ENCODE assay signal across 13 cellular contexts in the genomic region with DNA sequence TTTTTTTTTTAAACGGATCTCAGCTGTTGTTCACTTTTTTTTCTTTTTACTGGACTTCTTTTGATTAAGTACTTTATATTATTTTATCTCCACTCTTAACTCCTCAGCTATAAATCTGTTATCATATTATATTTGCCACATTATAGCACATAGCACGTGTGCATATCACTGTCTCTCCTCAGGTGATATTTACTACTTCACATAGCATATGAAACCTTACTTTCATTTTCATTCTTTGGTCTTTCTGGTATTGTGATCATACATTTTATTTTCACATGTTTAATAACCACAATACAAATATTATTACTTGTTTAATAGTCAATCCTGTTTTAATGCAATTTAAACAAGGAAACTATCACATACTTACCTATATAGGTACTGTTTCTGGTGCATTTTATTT.
A peak's percentile ranks its signal among the peaks of the same experiment; 100 is the strongest.
DNase-seq lines count a peak whose midpoint lies in the region; ATAC-seq, FAIRE-seq and TF ChIP-seq lines count a peak whose summit lies in the region.
"Had no signal": no experiment of that assay in that cellular context is flagged by ENCODE, and none has a peak within 500 bp of the region (broad histone marks: within the 10 kb centered on the region; RNA-seq: fewer than 3 reads in every experiment).

No MANE protein-coding gene starts in this region.

- H3K4me1 ChIP-seq in A549 (peaks cover 7% of the 10 kb centered on the region; the same call in 1 of the 3 replicates), astrocyte (ENCODE audit: insufficient read depth, low read length) (no peaks in the 10 kb centered on the region)

- H3K4me1 Mint-ChIP-seq in astrocyte (ENCODE audit: low read depth, unreplicated experiment) (no peaks in the 10 kb centered on the region), endothelial cell (ENCODE audit: unreplicated experiment) (no peaks in the 10 kb centered on the region)
- H3K4me1 Mint-ChIP-seq: activated CD4-positive, alpha-beta memory T cell treated with anti-CD3 and anti-CD28 coated beads, Interleukin-2, amount 10 ng/mL, durations not matched to agents 7 days and 5 days had no signal

- no peak overlapping the region for H3K9ac ChIP-seq in astrocyte (ENCODE audit: low read length)

- H3K9me3 ChIP-seq in A549: no peaks in the 10 kb centered on the region
- no peaks in the 10 kb centered on the region for H3K9me3 ChIP-seq in astrocyte (ENCODE audit: insufficient read depth, low read depth, low read length)

- H3K4me3 Mint-ChIP-seq in astrocyte (ENCODE audit: unreplicated experiment): no peak overlapping the region
- H3K4me3 Mint-ChIP-seq in endothelial cell (ENCODE audit: unreplicated experiment): no peak overlapping the region
- H3K4me3 Mint-ChIP-seq: activated CD4-positive, alpha-beta memory T cell treated with anti-CD3 and anti-CD28 coated beads, Interleukin-2, amount 10 ng/mL, durations not matched to agents 7 days and 5 days had no signal

- no peaks in the 10 kb centered on the region for H3K27me3 ChIP-seq in astrocyte (ENCODE audit: insufficient read depth, low read length)

- H3K27me3 Mint-ChIP-seq in astrocyte (ENCODE audit: low read depth, unreplicated experiment) (no peaks in the 10 kb centered on the region), endothelial cell (ENCODE audit: unreplicated experiment) (no peaks in the 10 kb centered on the region)
- H3K27me3 Mint-ChIP-seq: activated CD4-positive, alpha-beta memory T cell treated with anti-CD3 and anti-CD28 coated beads, Interleukin-2, amount 10 ng/mL, durations not matched to agents 7 days and 5 days had no signal

- H3K4me3 ChIP-seq in A549: peak overlapping the region; percentile 38
- no peak overlapping the region for H3K4me3 ChIP-seq in astrocyte (ENCODE audit: insufficient read depth, low read depth, low read length)

- TF ChIP-seq EP300 in A549 (IDR thresholded peaks at IDR 0.05): no peak

- no peak for TF ChIP-seq RAD21 in A549 (conservative IDR thresholded peaks at IDR 0.05 in 1 of 2, IDR thresholded peaks at IDR 0.05 in 1 of 2)

- no peaks in the 10 kb centered on the region for H3K9me3 Mint-ChIP-seq in astrocyte (ENCODE audit: unreplicated experiment)
- H3K9me3 Mint-ChIP-seq in endothelial cell (ENCODE audit: unreplicated experiment): no peaks in the 10 kb centered on the region
- H3K9me3 Mint-ChIP-seq: activated CD4-positive, alpha-beta memory T cell treated with anti-CD3 and anti-CD28 coated beads, Interleukin-2, amount 10 ng/mL, durations not matched to agents 7 days and 5 days had no signal

- POLR2A ChIA-PET in A549 (lab: Yijun Ruan, JAX): no interaction called here

- 5% methylated on average over 2 of the region's 2 CpGs for WGBS in A549 (ENCODE audit: missing lambda C conversion rate)

- H3K27ac Mint-ChIP-seq in astrocyte (ENCODE audit: unreplicated experiment) (no peak overlapping the region), endothelial cell (ENCODE audit: unreplicated experiment) (no peak overlapping the region)
- H3K27ac Mint-ChIP-seq: activated CD4-positive, alpha-beta memory T cell treated with anti-CD3 and anti-CD28 coated beads, Interleukin-2, amount 10 ng/mL, durations not matched to agents 7 days and 5 days had no signal

- no peaks in the 10 kb centered on the region for H3K79me2 ChIP-seq in astrocyte (ENCODE audit: insufficient read depth, low read length)

- ATAC-seq in A549: no peak
- peak; percentile 90 for ATAC-seq in GM18867 (IDR thresholded peaks at IDR 0.05; ENCODE audit: unreplicated experiment)
- peak; percentile 65 for ATAC-seq in HG03175 (IDR thresholded peaks at IDR 0.05; ENCODE audit: unreplicated experiment)
- ATAC-seq: left lobe of liver had no signal

- CTCF ChIA-PET in A549 (lab: Yijun Ruan, JAX): no interaction called here

- FAIRE-seq in A549 (lab: Jason Lieb, UNC) (no peak), astrocyte (lab: Jason Lieb, UNC) (no peak)
- FAIRE-seq: GM12891 had no signal

- TF ChIP-seq CTCF in A549 (IDR thresholded peaks at IDR 0.05) (no peak), astrocyte (IDR thresholded peaks at IDR 0.05; ENCODE audit: insufficient read depth, low read depth, low read length) (no peak), endothelial cell (IDR thresholded peaks at IDR 0.05; ENCODE audit: unreplicated experiment) (no peak)

- no peaks in the 10 kb centered on the region for H4K20me1 ChIP-seq in astrocyte (ENCODE audit: insufficient read depth, low read length)

- TF ChIP-seq POLR2A in A549 (IDR thresholded peaks at IDR 0.05; ENCODE audit: low read length): no peak

- 0 out of 6 replicates have a peak overlapping the region, but pooled peaks of 1 of the 2 experiments have one; percentile 15 for H3K27ac ChIP-seq in A549
- H3K27ac ChIP-seq in astrocyte (ENCODE audit: low read depth, low read length): no peak overlapping the region

- no peaks in the 10 kb centered on the region for H3K36me3 ChIP-seq in astrocyte (ENCODE audit: insufficient read depth, low read length)

- H2AFZ ChIP-seq in astrocyte (ENCODE audit: low read depth, low read length): no peak overlapping the region

- peak overlapping the region; percentile 68 for H3K4me2 ChIP-seq in A549
- H3K4me2 ChIP-seq in astrocyte (ENCODE audit: low read length): peak overlapping the region; percentile 21

- H3K36me3 Mint-ChIP-seq in astrocyte (ENCODE audit: low read depth, unreplicated experiment): no peaks in the 10 kb centered on the region
- H3K36me3 Mint-ChIP-seq in endothelial cell (ENCODE audit: low read depth, unreplicated experiment): no peaks in the 10 kb centered on the region

- DNase-seq in A549 (ENCODE audit: low read depth in 1 of 2, low spot score in 1 of 2) (no peak), astrocyte (ENCODE audit: low read depth) (no peak), NCI-H1694 (lab: John Stamatoyannopoulos, UW) (no peak), endothelial cell (ENCODE audit: low spot score) (no peak), NCI-H1930 (lab: John Stamatoyannopoulos, UW) (no peak), NCI-H774 (lab: John Stamatoyannopoulos, UW) (no peak)
- DNase-seq: activated CD4-positive, alpha-beta memory T cell treated with anti-CD3 and anti-CD28 coated beads, Interleukin-2, amount 10 ng/mL, durations not matched to agents 7 days and 5 days; C1 segment of cervical spinal cord; stimulated activated CD4-positive, alpha-beta T cell treated with anti-CD3 and anti-CD28 coated beads, Interleukin-12 subunit alpha, Interleukin-12 subunit beta, amount 100 ng/mL, for 4 hours had no signal

TF ChIP-seq in A549, 52 proteins besides CTCF, POLR2A, EP300 and RAD21:
- no peak for TF ChIP-seq SREBF2 (IDR thresholded peaks at IDR 0.05)
- TF ChIP-seq, protein P1, sequence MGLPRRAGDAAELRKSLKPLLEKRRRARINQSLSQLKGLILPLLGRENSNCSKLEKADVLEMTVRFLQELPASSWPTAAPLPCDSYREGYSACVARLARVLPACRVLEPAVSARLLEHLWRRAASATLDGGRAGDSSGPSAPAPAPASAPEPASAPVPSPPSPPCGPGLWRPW (IDR thresholded peaks at IDR 0.05): no peak
- no peak for TF ChIP-seq RFX5 (IDR thresholded peaks at IDR 0.05)
- TF ChIP-seq, protein P2, sequence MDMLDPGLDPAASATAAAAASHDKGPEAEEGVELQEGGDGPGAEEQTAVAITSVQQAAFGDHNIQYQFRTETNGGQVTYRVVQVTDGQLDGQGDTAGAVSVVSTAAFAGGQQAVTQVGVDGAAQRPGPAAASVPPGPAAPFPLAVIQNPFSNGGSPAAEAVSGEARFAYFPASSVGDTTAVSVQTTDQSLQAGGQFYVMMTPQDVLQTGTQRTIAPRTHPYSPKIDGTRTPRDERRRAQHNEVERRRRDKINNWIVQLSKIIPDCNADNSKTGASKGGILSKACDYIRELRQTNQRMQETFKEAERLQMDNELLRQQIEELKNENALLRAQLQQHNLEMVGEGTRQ (IDR thresholded peaks at IDR 0.05): no peak
- TF ChIP-seq HOXB13 (CRISPR knock-in tag; IDR thresholded peaks at IDR 0.05; ENCODE audit: low read depth): no peak
- TF ChIP-seq GATA3 (IDR thresholded peaks at IDR 0.05; ENCODE audit: borderline replicate concordance): no peak
- no peak for TF ChIP-seq NFE2L2 (conservative IDR thresholded peaks at IDR 0.05; ENCODE audit: low read length)
- TF ChIP-seq FOSL2 (IDR thresholded peaks at IDR 0.05): no peak
- no peak for TF ChIP-seq FOSL2 (CRISPR knock-in tag; IDR thresholded peaks at IDR 0.05)
- no peak for TF ChIP-seq KDM1A (IDR thresholded peaks at IDR 0.05; ENCODE audit: low read depth)
- no peak for TF ChIP-seq JUN (IDR thresholded peaks at IDR 0.05)
- TF ChIP-seq CEBPB (IDR thresholded peaks at IDR 0.05): no peak
- TF ChIP-seq FOSB (CRISPR knock-in tag; IDR thresholded peaks at IDR 0.05): no peak
- TF ChIP-seq CBX8 (IDR thresholded peaks at IDR 0.05): no peak
- TF ChIP-seq ZSCAN20 (CRISPR knock-in tag; IDR thresholded peaks at IDR 0.05): no peak
- no peak for TF ChIP-seq HOXB5 (CRISPR knock-in tag; IDR thresholded peaks at IDR 0.05)
- TF ChIP-seq ZFP36 (IDR thresholded peaks at IDR 0.05; ENCODE audit: borderline replicate concordance, partially characterized antibody): no peak
- TF ChIP-seq EHF (CRISPR knock-in tag; IDR thresholded peaks at IDR 0.05): no peak
- TF ChIP-seq, protein P3, sequence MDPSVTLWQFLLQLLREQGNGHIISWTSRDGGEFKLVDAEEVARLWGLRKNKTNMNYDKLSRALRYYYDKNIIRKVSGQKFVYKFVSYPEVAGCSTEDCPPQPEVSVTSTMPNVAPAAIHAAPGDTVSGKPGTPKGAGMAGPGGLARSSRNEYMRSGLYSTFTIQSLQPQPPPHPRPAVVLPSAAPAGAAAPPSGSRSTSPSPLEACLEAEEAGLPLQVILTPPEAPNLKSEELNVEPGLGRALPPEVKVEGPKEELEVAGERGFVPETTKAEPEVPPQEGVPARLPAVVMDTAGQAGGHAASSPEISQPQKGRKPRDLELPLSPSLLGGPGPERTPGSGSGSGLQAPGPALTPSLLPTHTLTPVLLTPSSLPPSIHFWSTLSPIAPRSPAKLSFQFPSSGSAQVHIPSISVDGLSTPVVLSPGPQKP (IDR thresholded peaks at IDR 0.05; ENCODE audit: low read depth, low read length): no peak
- TF ChIP-seq MAX (IDR thresholded peaks at IDR 0.05): no peak

Comparison
In these comparisons a context has a peak if more than half of its experiments do, and no peak if none do; other contexts are left out.
1. ATAC-seq: peak in GM18867 (single experiment) and HG03175 (single experiment); none in A549 (0 of 2).